Comparison of ENCODE assay signal across 9 cellular contexts in genomic region chr1:204376919-204377799, GRCh38. TPM values are rescaled to one million over a fixed set of nuclear protein-coding genes. Genes with fewer than 3 reads are reported as not detected.
DNase-seq lines count a peak whose midpoint lies in the region; ATAC-seq, FAIRE-seq and TF ChIP-seq lines count a peak whose summit lies in the region.
"Had no signal": no experiment of that assay in that cellular context is flagged by ENCODE, and none has a peak within 500 bp of the region (broad histone marks: within the 10 kb centered on the region; RNA-seq: fewer than 3 reads in every experiment).

No MANE protein-coding gene starts in this region.

- H3K4me2 ChIP-seq in H1 (ENCODE audit: insufficient read depth in 1 of 2, low read depth in 2 of 2, low read length in 2 of 2) = peak overlapping the region; percentile 84 to 91

- H3K18ac ChIP-seq in H1 (ENCODE audit: extremely low read depth, low read length) = 0 out of 2 replicates have a peak overlapping the region, but pooled peaks have one; percentile 64

- CTCF ChIA-PET in H1 (lab: Charles Lee; ENCODE audit: partially characterized antibody) = interaction anchor here (0.7 to 11.3 kb wide), 12 partner anchors 10 to 185 kb away, joined by 3 to 107 read pairs (median 4); partner anchors contain the start of genes GOLT1A and PLEKHA6

- peak; percentile 32 for DNase-seq in HuH-7 (ENCODE audit: low spot score)
- no peak for DNase-seq in H1 (ENCODE audit: low read depth in 1 of 2, low spot score in 2 of 2)
- no peak for DNase-seq in naive B cell
- DNase-seq in SHP77 treated with DMSO at 0.1 percent for 48 hours (lab: John Stamatoyannopoulos, UW) = no peak
- no peak for DNase-seq in stimulated activated CD4-positive, alpha-beta T cell treated with anti-CD3 and anti-CD28 coated beads, Interleukin-2, amount 100 ng/mL, for 24 hours
- no peak for DNase-seq in middle frontal gyrus (ENCODE audit: extremely low spot score, low spot score)
- DNase-seq: NCI-H524 treated with DMSO at 0.1 percent for 48 hours had no signal

- no peaks in the 10 kb centered on the region for H3K9me3 ChIP-seq in H1 (ENCODE audit: insufficient read depth in 2 of 2, low read depth in 1 of 2, low read length in 1 of 2)

- ATAC-seq in naive B cell (ENCODE audit: low read depth in 2 of 2) (no peak), HG02870 (IDR thresholded peaks at IDR 0.05; ENCODE audit: unreplicated experiment) (no peak)

- H3K23ac ChIP-seq in H1 (ENCODE audit: insufficient read length) = no peak overlapping the region

- H3K27me3 Mint-ChIP-seq in naive B cell = peaks cover 13 to 20% (median 17%) of the 10 kb centered on the region in 3 donors

- no peak overlapping the region for H2BK15ac ChIP-seq in H1 (ENCODE audit: low read length)

- no peak overlapping the region; the same call in 1 of the 2 replicates for H2BK12ac ChIP-seq in H1 (ENCODE audit: low read depth, low read length)

- H3K4me1 Mint-ChIP-seq in naive B cell = peaks cover 7 to 19% (median 11%) of the 10 kb centered on the region in 3 donors

- H3K56ac ChIP-seq in H1 (replicated peaks; ENCODE audit: insufficient read length, low read depth, low read length) = no peak overlapping the region

- H4K8ac ChIP-seq in H1 (ENCODE audit: extremely low read depth, insufficient read depth, low read length) = peak overlapping the region; percentile 64; the same call in 1 of the 2 replicates

- H3K9ac ChIP-seq in H1 (replicated peaks in 1 of 4; ENCODE audit: extremely low read depth in 1 of 4, low read depth in 3 of 4, low read length in 3 of 4) = no peak overlapping the region

- no peaks in the 10 kb centered on the region for H4K20me1 ChIP-seq in H1 (replicated peaks in 1 of 2; ENCODE audit: control insufficient read depth in 1 of 2, insufficient read depth in 2 of 2, low read length in 2 of 2)

- peaks cover 5% of the 10 kb centered on the region for H3K4me1 ChIP-seq in ACC112 (ENCODE audit: control insufficient read depth, insufficient read depth, low read length, unreplicated experiment)
- H3K4me1 ChIP-seq in H1 (replicated peaks in 1 of 4; ENCODE audit: control insufficient read depth in 3 of 4, insufficient read depth in 4 of 4, low read length in 3 of 4) = peaks cover 0 to 4% (median 1%) of the 10 kb centered on the region in 4 experiments; a peak in 6 of 7 replicates

- no peak overlapping the region for H2BK20ac ChIP-seq in H1 (ENCODE audit: low read length)

- no peak overlapping the region for H2BK120ac ChIP-seq in H1 (replicated peaks; ENCODE audit: low read depth, low read length)

- peak overlapping the region; percentile 78 for H3K4me3 ChIP-seq in ACC112 (ENCODE audit: low read depth, low read length)
- H3K4me3 ChIP-seq in H1 (ENCODE audit: extremely low read depth in 1 of 4, insufficient read depth in 2 of 4, low read depth in 3 of 4, low read length in 4 of 4) = peak overlapping the region; percentile 46 to 87 (median 67)

- H2AFZ ChIP-seq in ACC112 (ENCODE audit: low read length, unreplicated experiment) (no peak overlapping the region), H1 (ENCODE audit: low read length) (peak overlapping the region; percentile 98; the same call in 1 of the 2 replicates)

- no peak overlapping the region for H4K5ac ChIP-seq in H1 (ENCODE audit: insufficient read length, low read depth, low read length)

- H3K27me3 ChIP-seq in ACC112 (ENCODE audit: insufficient read depth, low read length) = peaks cover 88% of the 10 kb centered on the region
- H3K27me3 ChIP-seq in H1 (replicated peaks in 1 of 4; ENCODE audit: control insufficient read depth in 3 of 4, extremely low read depth in 1 of 4, insufficient read depth in 3 of 4, low read length in 3 of 4) = peaks cover 5 to 52% (median 27%) of the 10 kb centered on the region in 4 experiments

- POLR2A ChIA-PET in H1 (lab: Charles Lee; ENCODE audit: partially characterized antibody) = interaction anchor here (0.6 to 1.6 kb wide), 7 partner anchors 12 to 163 kb away, joined by 3 to 4 read pairs (median 3); partner anchors contain the start of gene GOLT1A

- H3K36me3 Mint-ChIP-seq in naive B cell = no peaks in the 10 kb centered on the region

- no peak overlapping the region for H4K91ac ChIP-seq in H1 (replicated peaks; ENCODE audit: insufficient read length, low read length)

- no peak overlapping the region for H2BK5ac ChIP-seq in H1 (ENCODE audit: low read depth, low read length)

- H3K9me3 Mint-ChIP-seq in naive B cell = no peaks in the 10 kb centered on the region

- H3K4me3 Mint-ChIP-seq in naive B cell = peak overlapping the region; percentile 51 to 94 (median 83)

- no peak overlapping the region for H3K4ac ChIP-seq in H1 (replicated peaks; ENCODE audit: insufficient read length, low read depth, low read length)

- no peak overlapping the region for H2AK5ac ChIP-seq in H1 (ENCODE audit: low read depth, low read length)

- no peak for FAIRE-seq in H1 (lab: Jason Lieb, UNC)

- H3K79me1 ChIP-seq in H1 (ENCODE audit: low read depth, low read length) = no peaks in the 10 kb centered on the region

- 49% methylated on average over 28 of the region's 28 CpGs; no CpG with 5 or more reads in 1 of the 2 experiments for WGBS in H1 (ENCODE audit: extremely low coverage in 1 of 2, insufficient coverage in 1 of 2, insufficient read length in 1 of 2, insufficient replicate concordance in 2 of 2, low coverage in 1 of 2, low lambda C conversion rate in 2 of 2, missing lambda C conversion rate in 1 of 2), 2 experiments

- H3K14ac ChIP-seq in H1 (ENCODE audit: insufficient read length) = no peak overlapping the region

- H3K27ac ChIP-seq in ACC112 (ENCODE audit: low read depth, low read length) = no peak overlapping the region
- H3K27ac ChIP-seq in H1 (ENCODE audit: low read depth, low read length) = no peak overlapping the region

- peaks cover 8% of the 10 kb centered on the region for H3K23me2 ChIP-seq in H1 (ENCODE audit: low read depth, low read length)

- TF ChIP-seq CTCF in H1 (IDR thresholded peaks at IDR 0.05; ENCODE audit: control extremely low read depth in 1 of 3, insufficient read depth in 1 of 3, low read depth in 1 of 3, low read length in 3 of 3) = no peak

- H3K27ac Mint-ChIP-seq in naive B cell = no peak overlapping the region

- no peak for TF ChIP-seq RAD21 in H1 (IDR thresholded peaks at IDR 0.05 in 1 of 2, conservative IDR thresholded peaks at IDR 0.05 in 1 of 2; ENCODE audit: low read depth in 2 of 2, low read length in 2 of 2)

- no peaks in the 10 kb centered on the region for H3K36me3 ChIP-seq in ACC112 (ENCODE audit: insufficient read depth, low read length)
- H3K36me3 ChIP-seq in H1 (ENCODE audit: control insufficient read depth in 2 of 4, insufficient read depth in 4 of 4, low read length in 3 of 4) = no peaks in the 10 kb centered on the region

- no peak for TF ChIP-seq POLR2A in H1 (IDR thresholded peaks at IDR 0.05; ENCODE audit: control extremely low read depth in 1 of 2, low read depth in 2 of 2, low read length in 2 of 2)

- TF ChIP-seq EP300 in H1 (IDR thresholded peaks at IDR 0.05; ENCODE audit: borderline replicate concordance in 1 of 2, low read depth in 2 of 2, low read length in 2 of 2) = no peak

- H3K79me2 ChIP-seq in ACC112 (ENCODE audit: control insufficient read depth, insufficient read depth, low read length, unreplicated experiment) = no peaks in the 10 kb centered on the region
- H3K79me2 ChIP-seq in H1 (ENCODE audit: control insufficient read depth in 1 of 2, insufficient read depth in 2 of 2, low read length in 2 of 2) = no peaks in the 10 kb centered on the region

TF ChIP-seq in H1, 55 proteins besides CTCF, POLR2A, EP300 and RAD21:
- TF ChIP-seq E2F6 (IDR thresholded peaks at IDR 0.05) (peak; percentile 87), BCL11A (IDR thresholded peaks at IDR 0.05; ENCODE audit: low read depth in 2 of 2, low read length in 2 of 2) (no peak), NRF1 (IDR thresholded peaks at IDR 0.05; ENCODE audit: low read depth, low read length) (no peak)

RNA-seq across cellular contexts. Expression of gene PLEKHA6, which starts 17.4 kb away (rescaled TPM):
- 17.0 and 20.2 TPM in 2 replicates for total RNA-seq in H1 (2021; fragmentation: NEBNext Ultra II Directional; extraction: Animal tissue kit (Norgen Biotek cat#: 25700))
- 4.8 and 7.6 TPM in 2 replicates for polyA plus RNA-seq in H1 (2011; rRNA removed)
- 4.3 TPM for polyA plus RNA-seq in H1 (2011; cell fraction: cytosol; rRNA removed)
- polyA plus RNA-seq in H1 (2011; cell fraction: nucleus; rRNA removed) = 14.4 TPM
- polyA plus RNA-seq in H1 (2012, experiment 1 of 2) = 6.7 to 8.7 TPM (median 7.6 TPM) in 4 replicates
- 5.8 TPM for polyA plus RNA-seq in H1 (2012, experiment 2 of 2)
- polyA plus RNA-seq in H1 (2013, experiment 1 of 2) = 5.4 TPM
- polyA plus RNA-seq in H1 (2013, experiment 2 of 2) = 5.0 TPM
- polyA minus RNA-seq in H1 (2011; rRNA and poly(A)+ RNA removed) = 5.3 and 6.3 TPM in 2 replicates
- 7.0 TPM for polyA minus RNA-seq in H1 (2011; cell fraction: cytosol; rRNA and poly(A)+ RNA removed)
- 8.2 TPM for polyA minus RNA-seq in H1 (2011; cell fraction: nucleus; rRNA and poly(A)+ RNA removed)
- polyA plus RNA-seq in naive B cell (ENCODE audit: low read depth in 6 of 6) = under 1 TPM in 1 of 6 donors, not detected in 5; 0.09 TPM

RNA-seq across cellular contexts. Expression of gene PPP1R15B, which starts 34.5 kb away (rescaled TPM):
- total RNA-seq in H1 (2021; fragmentation: NEBNext Ultra II Directional; extraction: Animal tissue kit (Norgen Biotek cat#: 25700)) = 70.1 and 72.2 TPM in 2 replicates
- 14.4 and 20.0 TPM in 2 replicates for polyA plus RNA-seq in H1 (2011; rRNA removed)
- polyA plus RNA-seq in H1 (2011; cell fraction: cytosol; rRNA removed) = 19.3 TPM
- polyA plus RNA-seq in H1 (2011; cell fraction: nucleus; rRNA removed) = 14.6 TPM
- polyA plus RNA-seq in H1 (2012, experiment 1 of 2) = 13.3 to 25.2 TPM (median 17.0 TPM) in 4 replicates
- 3.4 TPM for polyA plus RNA-seq in H1 (2012, experiment 2 of 2)
- 34.3 TPM for polyA plus RNA-seq in H1 (2013, experiment 1 of 2)
- polyA plus RNA-seq in H1 (2013, experiment 2 of 2) = 37.9 TPM
- 41.1 and 46.5 TPM in 2 replicates for polyA minus RNA-seq in H1 (2011; rRNA and poly(A)+ RNA removed)
- 37.1 TPM for polyA minus RNA-seq in H1 (2011; cell fraction: cytosol; rRNA and poly(A)+ RNA removed)
- polyA minus RNA-seq in H1 (2011; cell fraction: nucleus; rRNA and poly(A)+ RNA removed) = 41.8 TPM
- polyA plus RNA-seq in naive B cell (ENCODE audit: low read depth in 6 of 6) = 10 to 100 TPM; 18.5 to 39.0 (median 33.0) TPM
